8 cellular contexts compared by ENCODE assay signal in the genomic region with DNA sequence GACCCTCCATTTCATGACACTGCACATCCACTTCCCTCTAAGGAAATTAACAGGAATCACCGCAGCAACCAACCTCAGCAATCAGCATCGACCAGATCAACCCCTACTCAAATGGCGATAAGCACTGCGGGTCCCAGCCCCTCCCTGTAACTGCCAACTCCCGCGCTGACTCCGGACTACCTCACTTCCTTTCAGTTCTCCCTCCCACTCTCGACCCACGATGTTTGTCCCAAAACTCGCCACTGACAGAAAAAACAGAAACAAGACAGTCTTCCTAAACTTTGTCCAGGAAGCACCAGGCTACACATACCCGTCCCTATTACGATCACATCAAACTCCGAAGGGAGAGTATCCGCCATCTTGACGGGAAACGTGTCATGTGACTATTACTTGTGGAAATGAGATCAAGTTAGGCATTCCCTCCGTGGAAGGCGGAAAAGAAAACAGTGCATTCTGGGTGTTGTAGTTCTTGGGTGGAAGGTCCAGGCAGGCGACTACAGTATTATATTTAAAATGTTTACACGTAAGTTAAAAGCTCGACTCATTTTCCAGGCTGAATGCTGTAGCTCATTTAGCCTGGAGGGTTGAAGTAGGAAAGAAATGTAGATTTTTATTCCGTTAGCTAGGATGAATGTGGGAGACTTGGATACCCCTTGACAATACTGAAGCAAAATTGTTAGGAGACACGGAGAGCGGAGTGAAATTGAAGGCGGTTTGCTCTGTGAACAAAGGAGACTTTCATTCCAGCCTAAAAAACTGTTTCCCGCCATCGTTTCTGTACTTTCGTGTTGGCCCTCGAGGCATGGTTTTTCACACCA. TPM values are rescaled to one million over a fixed set of nuclear protein-coding genes. Genes with fewer than 3 reads are reported as not detected.
DNase-seq lines count a peak whose midpoint lies in the region; ATAC-seq and TF ChIP-seq lines count a peak whose summit lies in the region.

A gene with protein sequence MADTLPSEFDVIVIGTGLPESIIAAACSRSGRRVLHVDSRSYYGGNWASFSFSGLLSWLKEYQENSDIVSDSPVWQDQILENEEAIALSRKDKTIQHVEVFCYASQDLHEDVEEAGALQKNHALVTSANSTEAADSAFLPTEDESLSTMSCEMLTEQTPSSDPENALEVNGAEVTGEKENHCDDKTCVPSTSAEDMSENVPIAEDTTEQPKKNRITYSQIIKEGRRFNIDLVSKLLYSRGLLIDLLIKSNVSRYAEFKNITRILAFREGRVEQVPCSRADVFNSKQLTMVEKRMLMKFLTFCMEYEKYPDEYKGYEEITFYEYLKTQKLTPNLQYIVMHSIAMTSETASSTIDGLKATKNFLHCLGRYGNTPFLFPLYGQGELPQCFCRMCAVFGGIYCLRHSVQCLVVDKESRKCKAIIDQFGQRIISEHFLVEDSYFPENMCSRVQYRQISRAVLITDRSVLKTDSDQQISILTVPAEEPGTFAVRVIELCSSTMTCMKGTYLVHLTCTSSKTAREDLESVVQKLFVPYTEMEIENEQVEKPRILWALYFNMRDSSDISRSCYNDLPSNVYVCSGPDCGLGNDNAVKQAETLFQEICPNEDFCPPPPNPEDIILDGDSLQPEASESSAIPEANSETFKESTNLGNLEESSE (minus strand): TSS at position 385 of the 818 bp plus-strand sequence. CDS start 26 bp downstream, at position 359.

- H3K9me3 Mint-ChIP-seq in immature natural killer cell: no peaks in the 10 kb centered on the region

- no peaks in the 10 kb centered on the region for H4K20me1 ChIP-seq in SU-DHL-6 (ENCODE audit: low read depth, low read length)

- H3K4me3 ChIP-seq in SU-DHL-6 (ENCODE audit: insufficient read depth, low read length, poor library complexity, severe bottlenecking): peak within 1 kb of the TSS; percentile 91

- no peak for TF ChIP-seq CTCF in SU-DHL-6 (IDR thresholded peaks at IDR 0.05; ENCODE audit: insufficient read depth, low read length, poor library complexity, severe bottlenecking)

- DNase-seq in T47D (ENCODE audit: low read depth in 1 of 2, low spot score in 1 of 2) (peak; percentile 20 to 79), immature natural killer cell (peak; percentile 66 to 73 (median 72)), NCI-H1105 (lab: John Stamatoyannopoulos, UW) (no peak), SKM-1 (lab: John Stamatoyannopoulos, UW; ENCODE audit: unreplicated experiment) (no peak)
- peak; percentile 30 for DNase-seq in stimulated activated CD4-positive, alpha-beta T cell treated with anti-CD3 and anti-CD28 coated beads, Interleukin-12 subunit alpha, Interleukin-12 subunit beta, amount 100 ng/mL, for 4 hours

- H3K27ac Mint-ChIP-seq in immature natural killer cell: no peak within 1 kb of the TSS

- H2AFZ ChIP-seq in SU-DHL-6 (ENCODE audit: low read depth, low read length, severe bottlenecking): peak within 1 kb of the TSS; percentile 97

- H3F3A ChIP-seq in SU-DHL-6 (ENCODE audit: insufficient read depth): no peaks in the 10 kb centered on the region; the same call in 1 of the 2 replicates

- H3K4me3 Mint-ChIP-seq in immature natural killer cell: peak within 1 kb of the TSS in 1 of 5 donors; percentile 42

- peak within 1 kb of the TSS; percentile 81 for H3K4me2 ChIP-seq in SU-DHL-6 (ENCODE audit: low read depth, low read length, poor library complexity, severe bottlenecking)

- H3K27me3 Mint-ChIP-seq in immature natural killer cell (ENCODE audit: low read depth in 3 of 3): peaks cover 2 to 10% (median 4%) of the 10 kb centered on the region in 3 donors

- ATAC-seq in GM18511 (IDR thresholded peaks at IDR 0.05; ENCODE audit: unreplicated experiment) (peak; percentile 99), HG02973 (IDR thresholded peaks at IDR 0.05; ENCODE audit: unreplicated experiment) (peak; percentile 98)

- H3K36me3 ChIP-seq in SU-DHL-6 (ENCODE audit: low read length): no peaks in the 10 kb centered on the region

- H3K36me3 Mint-ChIP-seq in immature natural killer cell: no peaks in the 10 kb centered on the region

- no peaks in the 10 kb centered on the region for H3K27me3 ChIP-seq in SU-DHL-6 (ENCODE audit: low read length)

- H3K9me3 ChIP-seq in SU-DHL-6 (ENCODE audit: insufficient read depth, low read length): no peaks in the 10 kb centered on the region

- in situ Hi-C loops in T47D (cut with HindIII; ENCODE audit: low pct_unique_long_range_greater_than_20kb, low sequenced_read_pairs): no loop called here

- no peaks in the 10 kb centered on the region for H3K9me2 ChIP-seq in SU-DHL-6 (replicated peaks; ENCODE audit: insufficient read depth, low read length)

- H3K79me2 ChIP-seq in SU-DHL-6 (ENCODE audit: insufficient read depth, low read length): peaks cover 44% of the 10 kb centered on the region

- H3K9ac ChIP-seq in SU-DHL-6 (ENCODE audit: low read length): peak within 1 kb of the TSS; percentile 66

- H3K4me1 Mint-ChIP-seq in immature natural killer cell: peaks cover 3 to 4% of the 10 kb centered on the region in 2 donors

- H3K27ac ChIP-seq in SU-DHL-6 (ENCODE audit: low read depth, low read length): 0 out of 2 replicates have a peak within 1 kb of the TSS, but pooled peaks have one; percentile 37

RNA-seq across cellular contexts. Expression of the gene that starts here (rescaled TPM):
- polyA plus RNA-seq in immature natural killer cell: 1 to 10 TPM; 5.8 to 9.7 (median 5.9) TPM

Comparison
In these comparisons a context has a peak if more than half of its experiments do, and no peak if none do; other contexts are left out.
1. DNase-seq: peak in T47D (2 of 2), immature natural killer cell (3 of 3) and stimulated activated CD4-positive, alpha-beta T cell treated with anti-CD3 and anti-CD28 coated beads, Interleukin-12 subunit alpha, Interleukin-12 subunit beta, amount 100 ng/mL, for 4 hours (single experiment); none in NCI-H1105 (single experiment) and SKM-1 (single experiment).